Comparison of ENCODE assay signal across 1 cellular context in the genomic region with DNA sequence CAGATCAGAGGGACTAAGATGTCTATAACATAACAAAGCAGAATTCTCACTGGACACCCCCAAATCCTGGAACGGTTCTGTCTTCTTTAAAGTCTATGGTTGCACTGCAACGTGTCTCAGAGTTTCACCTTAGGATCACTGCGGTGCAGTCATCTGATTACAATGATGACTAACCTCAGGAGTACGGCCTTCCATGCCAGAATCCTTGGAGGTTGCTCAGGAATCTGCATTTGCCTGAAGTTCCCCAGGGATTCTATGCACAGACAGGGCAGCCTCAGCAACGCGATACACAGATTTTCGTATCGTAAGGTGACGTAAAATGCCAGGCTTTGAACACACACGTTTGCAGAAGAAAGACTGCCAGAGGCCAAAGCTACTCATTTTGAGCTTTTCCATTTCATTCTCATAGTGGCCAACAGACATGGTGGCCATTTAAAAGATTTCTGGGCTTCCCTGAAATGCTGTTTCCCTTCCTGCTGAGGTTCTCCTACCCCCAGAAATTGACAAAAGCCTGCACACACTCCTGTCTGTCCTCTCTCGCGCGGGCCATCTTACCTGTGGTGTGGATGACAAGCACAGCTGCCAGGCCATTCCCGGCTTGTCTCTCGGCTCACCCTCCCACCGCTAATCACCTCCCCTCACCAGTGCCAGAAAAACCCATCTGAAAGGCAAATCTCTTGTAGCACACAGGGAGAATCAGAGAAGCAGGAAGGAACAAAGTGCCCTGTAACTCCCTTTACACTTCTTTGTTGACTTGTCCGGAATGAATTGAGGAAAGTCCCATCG.
TF ChIP-seq lines count a peak whose summit lies in the region.

No MANE protein-coding gene starts in this region.

TF ChIP-seq in SK-N-SH treated with all-trans-retinoic acid at 6 μM for 48 hours, 23 proteins besides CTCF, POLR2A, EP300 and RAD21 (continued from another document):
- TF ChIP-seq, protein P1, sequence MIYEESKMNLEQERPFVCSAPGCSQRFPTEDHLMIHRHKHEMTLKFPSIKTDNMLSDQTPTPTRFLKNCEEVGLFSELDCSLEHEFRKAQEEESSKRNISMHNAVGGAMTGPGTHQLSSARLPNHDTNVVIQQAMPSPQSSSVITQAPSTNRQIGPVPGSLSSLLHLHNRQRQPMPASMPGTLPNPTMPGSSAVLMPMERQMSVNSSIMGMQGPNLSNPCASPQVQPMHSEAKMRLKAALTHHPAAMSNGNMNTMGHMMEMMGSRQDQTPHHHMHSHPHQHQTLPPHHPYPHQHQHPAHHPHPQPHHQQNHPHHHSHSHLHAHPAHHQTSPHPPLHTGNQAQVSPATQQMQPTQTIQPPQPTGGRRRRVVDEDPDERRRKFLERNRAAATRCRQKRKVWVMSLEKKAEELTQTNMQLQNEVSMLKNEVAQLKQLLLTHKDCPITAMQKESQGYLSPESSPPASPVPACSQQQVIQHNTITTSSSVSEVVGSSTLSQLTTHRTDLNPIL (CRISPR knock-in tag; IDR thresholded peaks at IDR 0.05; ENCODE audit: low read depth), result no peak
- TF ChIP-seq GLIS3 (CRISPR knock-in tag; IDR thresholded peaks at IDR 0.05) (no peak), BACH2 (CRISPR knock-in tag; IDR thresholded peaks at IDR 0.05; ENCODE audit: borderline replicate concordance) (no peak), TCF4 (CRISPR knock-in tag; IDR thresholded peaks at IDR 0.05; ENCODE audit: borderline replicate concordance) (no peak), ZNF8 (CRISPR knock-in tag; IDR thresholded peaks at IDR 0.05) (no peak), CSDC2 (CRISPR knock-in tag; IDR thresholded peaks at IDR 0.05) (no peak), PPARA (CRISPR knock-in tag; IDR thresholded peaks at IDR 0.05; ENCODE audit: borderline replicate concordance) (no peak), RARB (CRISPR knock-in tag; IDR thresholded peaks at IDR 0.05) (no peak), ZFP30 (CRISPR knock-in tag; IDR thresholded peaks at IDR 0.05) (no peak), TOX (CRISPR knock-in tag; IDR thresholded peaks at IDR 0.05; ENCODE audit: borderline replicate concordance) (no peak), ISL1 (CRISPR knock-in tag; IDR thresholded peaks at IDR 0.05) (no peak), ZNF70 (CRISPR knock-in tag; IDR thresholded peaks at IDR 0.05) (no peak)
- TF ChIP-seq, protein P2, sequence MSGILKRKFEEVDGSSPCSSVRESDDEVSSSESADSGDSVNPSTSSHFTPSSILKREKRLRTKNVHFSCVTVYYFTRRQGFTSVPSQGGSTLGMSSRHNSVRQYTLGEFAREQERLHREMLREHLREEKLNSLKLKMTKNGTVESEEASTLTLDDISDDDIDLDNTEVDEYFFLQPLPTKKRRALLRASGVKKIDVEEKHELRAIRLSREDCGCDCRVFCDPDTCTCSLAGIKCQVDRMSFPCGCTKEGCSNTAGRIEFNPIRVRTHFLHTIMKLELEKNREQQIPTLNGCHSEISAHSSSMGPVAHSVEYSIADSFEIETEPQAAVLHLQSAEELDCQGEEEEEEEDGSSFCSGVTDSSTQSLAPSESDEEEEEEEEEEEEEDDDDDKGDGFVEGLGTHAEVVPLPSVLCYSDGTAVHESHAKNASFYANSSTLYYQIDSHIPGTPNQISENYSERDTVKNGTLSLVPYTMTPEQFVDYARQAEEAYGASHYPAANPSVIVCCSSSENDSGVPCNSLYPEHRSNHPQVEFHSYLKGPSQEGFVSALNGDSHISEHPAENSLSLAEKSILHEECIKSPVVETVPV (CRISPR knock-in tag; IDR thresholded peaks at IDR 0.05), result no peak
- TF ChIP-seq, protein P3, sequence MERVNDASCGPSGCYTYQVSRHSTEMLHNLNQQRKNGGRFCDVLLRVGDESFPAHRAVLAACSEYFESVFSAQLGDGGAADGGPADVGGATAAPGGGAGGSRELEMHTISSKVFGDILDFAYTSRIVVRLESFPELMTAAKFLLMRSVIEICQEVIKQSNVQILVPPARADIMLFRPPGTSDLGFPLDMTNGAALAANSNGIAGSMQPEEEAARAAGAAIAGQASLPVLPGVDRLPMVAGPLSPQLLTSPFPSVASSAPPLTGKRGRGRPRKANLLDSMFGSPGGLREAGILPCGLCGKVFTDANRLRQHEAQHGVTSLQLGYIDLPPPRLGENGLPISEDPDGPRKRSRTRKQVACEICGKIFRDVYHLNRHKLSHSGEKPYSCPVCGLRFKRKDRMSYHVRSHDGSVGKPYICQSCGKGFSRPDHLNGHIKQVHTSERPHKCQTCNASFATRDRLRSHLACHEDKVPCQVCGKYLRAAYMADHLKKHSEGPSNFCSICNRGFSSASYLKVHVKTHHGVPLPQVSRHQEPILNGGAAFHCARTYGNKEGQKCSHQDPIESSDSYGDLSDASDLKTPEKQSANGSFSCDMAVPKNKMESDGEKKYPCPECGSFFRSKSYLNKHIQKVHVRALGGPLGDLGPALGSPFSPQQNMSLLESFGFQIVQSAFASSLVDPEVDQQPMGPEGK (CRISPR knock-in tag; IDR thresholded peaks at IDR 0.05; ENCODE audit: borderline replicate concordance), result no peak
